ENCODE assay signal across 20 cellular contexts in genomic region chr3:29494305-29495036, GRCh38.
DNase-seq lines count a peak whose midpoint lies in the region; ATAC-seq and TF ChIP-seq lines count a peak whose summit lies in the region.
"Had no signal": no experiment of that assay in that cellular context is flagged by ENCODE, and none has a peak within 500 bp of the region (broad histone marks: within the 10 kb centered on the region; RNA-seq: fewer than 3 reads in every experiment).

No MANE protein-coding gene starts in this region.

- H3K27ac Mint-ChIP-seq in osteocyte (ENCODE audit: unreplicated experiment), result peak overlapping the region; percentile 53
- H3K27ac Mint-ChIP-seq in activated CD8-positive, alpha-beta memory T cell treated with anti-CD3 and anti-CD28 coated beads, Interleukin-2, amount 10 ng/mL, durations not matched to agents 7 days and 5 days, result no peak overlapping the region
- H3K27ac Mint-ChIP-seq: effector memory CD8-positive, alpha-beta T cell; GM23338 had no signal

- no peak overlapping the region for H3K9ac ChIP-seq in SK-N-MC (ENCODE audit: insufficient read length)

- H3K27ac ChIP-seq in SK-N-MC (peak overlapping the region; percentile 69; the same call in 1 of the 2 replicates), breast epithelium (peak overlapping the region in 1 of 2 donors; percentile 22)
- H3K27ac ChIP-seq: neutrophil, testis had no signal

- H3K4me1 ChIP-seq in breast epithelium, result no peaks in the 10 kb centered on the region
- H3K4me1 ChIP-seq: testis had no signal

- H3K4me3 ChIP-seq in SK-N-MC (peak overlapping the region; percentile 49; the same call in 1 of the 2 replicates), breast epithelium (no peak overlapping the region)
- H3K4me3 ChIP-seq: GM23338, testis had no signal

- intact Hi-C loops in breast epithelium (cut with DNase I; ENCODE audit: low total_unique reads), result no loop called here

- no peak overlapping the region for H3K4me3 Mint-ChIP-seq in osteocyte (ENCODE audit: unreplicated experiment)
- no peak overlapping the region for H3K4me3 Mint-ChIP-seq in activated CD8-positive, alpha-beta memory T cell treated with anti-CD3 and anti-CD28 coated beads, Interleukin-2, amount 10 ng/mL, durations not matched to agents 7 days and 5 days
- H3K4me3 Mint-ChIP-seq: effector memory CD8-positive, alpha-beta T cell; GM23338 had no signal

- no peaks in the 10 kb centered on the region for H3K27me3 ChIP-seq in breast epithelium
- H3K27me3 ChIP-seq: neutrophil, testis had no signal

- no peaks in the 10 kb centered on the region for H3K27me3 Mint-ChIP-seq in osteocyte (ENCODE audit: unreplicated experiment)
- no peaks in the 10 kb centered on the region for H3K27me3 Mint-ChIP-seq in activated CD8-positive, alpha-beta memory T cell treated with anti-CD3 and anti-CD28 coated beads, Interleukin-2, amount 10 ng/mL, durations not matched to agents 7 days and 5 days
- H3K27me3 Mint-ChIP-seq: effector memory CD8-positive, alpha-beta T cell had no signal

- TF ChIP-seq POLR2A in breast epithelium (IDR thresholded peaks at IDR 0.05), result no peak

- TF ChIP-seq CTCF in osteocyte (IDR thresholded peaks at IDR 0.05) (no peak), breast epithelium (IDR thresholded peaks at IDR 0.05) (no peak)

- in situ Hi-C loops in ACHN (cut with HindIII; ENCODE audit: low pct_ligation_motif_present, low pct_unique_long_range_greater_than_20kb, low sequenced_read_pairs), result no loop called here

- no peaks in the 10 kb centered on the region for H3K9me3 ChIP-seq in SK-N-MC (ENCODE audit: low read depth, low read length)
- no peaks in the 10 kb centered on the region for H3K9me3 ChIP-seq in breast epithelium
- H3K9me3 ChIP-seq: neutrophil, testis had no signal

- H3K36me3 Mint-ChIP-seq in osteocyte (ENCODE audit: unreplicated experiment), result peaks cover 12% of the 10 kb centered on the region
- no peaks in the 10 kb centered on the region for H3K36me3 Mint-ChIP-seq in activated CD8-positive, alpha-beta memory T cell treated with anti-CD3 and anti-CD28 coated beads, Interleukin-2, amount 10 ng/mL, durations not matched to agents 7 days and 5 days

- peaks cover 21% of the 10 kb centered on the region for H3K4me1 Mint-ChIP-seq in osteocyte (ENCODE audit: unreplicated experiment)
- H3K4me1 Mint-ChIP-seq in activated CD8-positive, alpha-beta memory T cell treated with anti-CD3 and anti-CD28 coated beads, Interleukin-2, amount 10 ng/mL, durations not matched to agents 7 days and 5 days, result no peaks in the 10 kb centered on the region
- H3K4me1 Mint-ChIP-seq: GM23338 had no signal

- no peaks in the 10 kb centered on the region for H3K36me3 ChIP-seq in SK-N-MC (ENCODE audit: insufficient read depth, low read length)
- H3K36me3 ChIP-seq in breast epithelium, result no peaks in the 10 kb centered on the region
- H3K36me3 ChIP-seq: neutrophil had no signal

- CTCF ChIA-PET in activated CD8-positive, alpha-beta memory T cell treated with anti-CD3 and anti-CD28 coated beads, Interleukin-2, amount 10 ng/mL, durations not matched to agents 7 days and 5 days (lab: Charles Lee), result no interaction called here

- no peak for ATAC-seq in GM19328 (IDR thresholded peaks at IDR 0.05; ENCODE audit: unreplicated experiment)
- ATAC-seq in activated CD8-positive, alpha-beta memory T cell treated with anti-CD3 and anti-CD28 coated beads, Interleukin-2, amount 10 ng/mL, durations not matched to agents 7 days and 5 days, result no peak
- ATAC-seq: effector memory CD8-positive, alpha-beta T cell; GM23338 had no signal

- DNase-seq in EH (ENCODE audit: low read depth) (peak; percentile 12), SK-N-MC (ENCODE audit: low read depth, low spot score) (no peak), fibroblast of the conjunctiva (ENCODE audit: low read depth) (peak; percentile 69), osteocyte (ENCODE audit: extremely low spot score, unreplicated experiment) (no peak), ACHN (no peak), breast epithelium (ENCODE audit: low spot score in 2 of 2) (no peak)
- DNase-seq in activated CD8-positive, alpha-beta memory T cell treated with anti-CD3 and anti-CD28 coated beads, Interleukin-2, amount 10 ng/mL, durations not matched to agents 7 days and 5 days, result no peak
- DNase-seq: activated CD4-positive, alpha-beta T cell treated with anti-CD3 and anti-CD28 coated beads, Interleukin-2, amount 50 U/mL, for 4 hours; activated naive CD4-positive, alpha-beta T cell; effector memory CD8-positive, alpha-beta T cell; KG1; NCI-H187 treated with DMSO at 0.1 percent for 48 hours; NCI-H446; RPMI8226; stimulated activated CD4-positive, alpha-beta T cell treated with anti-CD3 and anti-CD28 coated beads, Interleukin-15, amount 100 ng/mL, for 24 hours; T-helper 1 cell; testis had no signal

- peaks cover 4% of the 10 kb centered on the region for H3K9me3 Mint-ChIP-seq in osteocyte (ENCODE audit: unreplicated experiment)
- H3K9me3 Mint-ChIP-seq in activated CD8-positive, alpha-beta memory T cell treated with anti-CD3 and anti-CD28 coated beads, Interleukin-2, amount 10 ng/mL, durations not matched to agents 7 days and 5 days (ENCODE audit: low read depth), result peaks cover 5% of the 10 kb centered on the region
- H3K9me3 Mint-ChIP-seq: GM23338 had no signal

Comparison
In these comparisons a context has a peak if more than half of its experiments do, and no peak if none do; other contexts are left out.
1. DNase-seq: peak in EH (single experiment) and fibroblast of the conjunctiva (single experiment); none in SK-N-MC (single experiment), osteocyte (single experiment), ACHN (single experiment), activated CD8-positive, alpha-beta memory T cell treated with anti-CD3 and anti-CD28 coated beads, Interleukin-2, amount 10 ng/mL, durations not matched to agents 7 days and 5 days (single experiment) and breast epithelium (0 of 2).